ENCODE assay signal across 1 cellular context in genomic region chr5:154466147-154466546, GRCh38.
TF ChIP-seq lines count a peak whose summit lies in the region.

No MANE protein-coding gene starts in this region.

TF ChIP-seq in HepG2, 621 proteins besides CTCF, POLR2A, EP300 and RAD21:
- 0 out of 2 replicates have a peak, but pooled peaks have one; percentile 11 for TF ChIP-seq GATAD2A (CRISPR knock-in tag; IDR thresholded peaks at IDR 0.05)
- TF ChIP-seq SALL1 (CRISPR knock-in tag; IDR thresholded peaks at IDR 0.05) = peak; percentile 34; the same call in 1 of the 2 replicates
- TF ChIP-seq SMAD1 (CRISPR knock-in tag; IDR thresholded peaks at IDR 0.05; ENCODE audit: borderline replicate concordance, low read depth) = no peak
TF ChIP-seq in HepG2: peak in this region for 2.
